In genomic region chr2:43303889-43304288, GRCh38 we compare ENCODE assay signal across 18 cellular contexts.
DNase-seq lines count a peak whose midpoint lies in the region; FAIRE-seq and TF ChIP-seq lines count a peak whose summit lies in the region.
"Had no signal": no experiment of that assay in that cellular context is flagged by ENCODE, and none has a peak within 500 bp of the region (broad histone marks: within the 10 kb centered on the region; RNA-seq: fewer than 3 reads in every experiment).

No MANE protein-coding gene starts in this region.

- peaks cover 9 to 13% of the 10 kb centered on the region in 2 donors for H3K36me3 Mint-ChIP-seq in CD14-positive monocyte
- H3K36me3 Mint-ChIP-seq: natural killer cell had no signal

- H3K4me1 ChIP-seq in ascending aorta (peaks cover 18 to 60% of the 10 kb centered on the region in 2 donors), trophoblast cell (ENCODE audit: control insufficient read depth in 1 of 2, insufficient read depth in 2 of 2, low read length in 2 of 2) (peaks cover 2% of the 10 kb centered on the region in 2 experiments)

- H3K27ac ChIP-seq in ascending aorta: peak overlapping the region; percentile 82 to 84
- H3K27ac ChIP-seq in trophoblast cell (ENCODE audit: low read depth, low read length): no peak overlapping the region
- H3K27ac ChIP-seq: VCaP had no signal

- H3K18ac ChIP-seq in trophoblast cell (ENCODE audit: low read length): no peak overlapping the region

- no peaks in the 10 kb centered on the region for H3K27me3 ChIP-seq in ascending aorta
- no peaks in the 10 kb centered on the region for H3K27me3 ChIP-seq in trophoblast cell (ENCODE audit: insufficient read depth, low read length)
- H3K27me3 ChIP-seq: BE2C, dorsolateral prefrontal cortex, MG63 had no signal

- TF ChIP-seq POLR2A in GM12891 (IDR thresholded peaks at IDR 0.05; ENCODE audit: low read depth, low read length): no peak

- H3K4me3 Mint-ChIP-seq in CD14-positive monocyte: no peak overlapping the region
- H3K4me3 Mint-ChIP-seq: GM23338, natural killer cell had no signal

- H3K79me2 ChIP-seq in trophoblast cell (ENCODE audit: control insufficient read depth, insufficient read depth, low read length, poor library complexity): no peaks in the 10 kb centered on the region

- peaks cover 0 to 3% (median 0%) of the 10 kb centered on the region in 7 donors for H3K9me3 Mint-ChIP-seq in CD14-positive monocyte
- H3K9me3 Mint-ChIP-seq: natural killer cell had no signal

- intact Hi-C loops in CD14-positive monocyte (cut with micrococcal nuclease): loop anchor here (10.0 kb wide), 2 partner anchors 101 to 181 kb away; no protein-coding TSS in a partner anchor
- intact Hi-C loops in ascending aorta (cut with DNase I): loop anchor here (5.0 kb wide), 4 partner anchors 37 to 88 kb away; partner anchors contain the start of gene ZFP36L2

- no peaks in the 10 kb centered on the region for H3K36me3 ChIP-seq in ascending aorta
- H3K36me3 ChIP-seq in trophoblast cell (ENCODE audit: control insufficient read depth in 1 of 2, insufficient read depth in 2 of 2, low read length in 2 of 2): no peaks in the 10 kb centered on the region
- H3K36me3 ChIP-seq: BE2C, MG63 had no signal

- peaks cover 1% of the 10 kb centered on the region for H3K79me1 ChIP-seq in trophoblast cell (ENCODE audit: low read length)

- no peak overlapping the region for H3K4ac ChIP-seq in trophoblast cell (ENCODE audit: low read depth, low read length)

- no peak overlapping the region for H4K91ac ChIP-seq in trophoblast cell (ENCODE audit: low read depth, low read length)

- WGBS in trophoblast cell (ENCODE audit: extremely low coverage, insufficient coverage, insufficient read length): no CpG with 5 or more reads among the region's 3 CpGs

- H3K27ac Mint-ChIP-seq in CD14-positive monocyte: peak overlapping the region; percentile 99 to 100 (median 100)
- H3K27ac Mint-ChIP-seq: GM23338, natural killer cell had no signal

- peaks cover 55% of the 10 kb centered on the region for H3K4me1 Mint-ChIP-seq in CD14-positive monocyte

- no peak overlapping the region for H4K12ac ChIP-seq in trophoblast cell (ENCODE audit: low read depth, low read length)

- no peak for TF ChIP-seq CTCF in CD14-positive monocyte (IDR thresholded peaks at IDR 0.05)
- TF ChIP-seq CTCF in ascending aorta (IDR thresholded peaks at IDR 0.05): no peak
- TF ChIP-seq CTCF in foreskin fibroblast (IDR thresholded peaks at IDR 0.05; ENCODE audit: low read depth, low read length): no peak

- H3K27me3 Mint-ChIP-seq in CD14-positive monocyte (ENCODE audit: low read depth in 3 of 3): peaks cover 0 to 5% (median 0%) of the 10 kb centered on the region in 3 donors

- H2BK120ac ChIP-seq in trophoblast cell (ENCODE audit: insufficient read depth, low read length, poor library complexity): no peak overlapping the region

- H3K23ac ChIP-seq in trophoblast cell (ENCODE audit: low read length): no peak overlapping the region

- DNase-seq in CD14-positive monocyte (ENCODE audit: low spot score) (no peak), GM12891 (ENCODE audit: insufficient read length, low spot score) (no peak), ascending aorta (ENCODE audit: low spot score in 2 of 2) (no peak), trophoblast cell (no peak), activated gamma-delta T cell treated with Interleukin-2 at 50 U/mL for 16 hours (no peak), foreskin fibroblast (no peak), COR-L47 (lab: John Stamatoyannopoulos, UW) (no peak), GM03348 (ENCODE audit: low spot score) (no peak)
- DNase-seq: activated CD8-positive, alpha-beta memory T cell treated with anti-CD3 and anti-CD28 coated beads for 24 hours; activated effector memory CD4-positive, alpha-beta T cell treated with Interleukin-2 at 50 U/mL for 16 hours; BE2C; dorsolateral prefrontal cortex; MG63; natural killer cell; NCI-H446 treated with DMSO at 0.1 percent for 48 hours; stimulated activated CD4-positive, alpha-beta T cell treated with anti-CD3 and anti-CD28 coated beads, Interleukin-4, amount 100 ng/mL, for 24 hours had no signal

- no peak overlapping the region for H2AFZ ChIP-seq in trophoblast cell (ENCODE audit: insufficient read depth, low read length, poor library complexity)
- H2AFZ ChIP-seq: GM23338 had no signal

- H3K4me3 ChIP-seq in ascending aorta: no peak overlapping the region
- no peak overlapping the region for H3K4me3 ChIP-seq in trophoblast cell (ENCODE audit: low read depth, low read length)
- no peak overlapping the region for H3K4me3 ChIP-seq in foreskin fibroblast (ENCODE audit: low read depth in 1 of 2, low read length in 2 of 2)
- H3K4me3 ChIP-seq: dorsolateral prefrontal cortex, GM23338, MG63 had no signal

- H3K9ac ChIP-seq in trophoblast cell (ENCODE audit: low read length): no peak overlapping the region

- no peaks in the 10 kb centered on the region for H3K9me3 ChIP-seq in ascending aorta
- H3K9me3 ChIP-seq in trophoblast cell (ENCODE audit: insufficient read depth, low read depth, low read length): no peaks in the 10 kb centered on the region
- H3K9me3 ChIP-seq: BE2C, MG63 had no signal

- H3K14ac ChIP-seq in trophoblast cell (ENCODE audit: low read length): no peak overlapping the region

- FAIRE-seq in GM12891 (lab: Jason Lieb, UNC): peak; percentile 5

- H4K8ac ChIP-seq in trophoblast cell (ENCODE audit: low read depth, low read length): no peak overlapping the region

- no peak overlapping the region for H3K4me2 ChIP-seq in trophoblast cell (ENCODE audit: low read length)
- H3K4me2 ChIP-seq: GM23338 had no signal

- no peak overlapping the region for H2AK5ac ChIP-seq in trophoblast cell (ENCODE audit: low read length)

- peak overlapping the region; percentile 17 for H2BK12ac ChIP-seq in trophoblast cell (ENCODE audit: low read length)

- H2BK5ac ChIP-seq in trophoblast cell (ENCODE audit: low read depth, low read length, poor library complexity): no peak overlapping the region

TF ChIP-seq in GM12891, 5 proteins besides CTCF, POLR2A, EP300 and RAD21:
- TF ChIP-seq POLR2AphosphoS5 (IDR thresholded peaks at IDR 0.05; ENCODE audit: low read depth, low read length) (no peak), PAX5 (IDR thresholded peaks at IDR 0.05; ENCODE audit: insufficient read depth, low read length, severe bottlenecking) (no peak), SPI1 (IDR thresholded peaks at IDR 0.05; ENCODE audit: low read depth, low read length) (no peak), TAF1 (IDR thresholded peaks at IDR 0.05; ENCODE audit: low read depth, low read length) (no peak), POU2F2 (IDR thresholded peaks at IDR 0.05; ENCODE audit: low read depth, low read length) (no peak)
TF ChIP-seq in GM12891: peak in this region for 0.
